34 cellular contexts compared by ENCODE assay signal in genomic region chr22:21915624-21916308, GRCh38.
"Had no signal": no experiment of that assay in that cellular context is flagged by ENCODE, and none has a peak within 500 bp of the region (broad histone marks: within the 10 kb centered on the region; RNA-seq: fewer than 3 reads in every experiment).

No MANE protein-coding gene starts in this region.

- DNase-seq: activated CD4-positive, alpha-beta memory T cell treated with anti-CD3 and anti-CD28 coated beads, Interleukin-2, amount 10 ng/mL, durations not matched to agents 7 days and 5 days; activated CD4-positive, alpha-beta T cell treated with anti-CD3 and anti-CD28 coated beads for 1 hour; activated CD4-positive, alpha-beta T cell treated with anti-CD3 and anti-CD28 coated beads for 48 hours; activated CD4-positive, CD25-positive, alpha-beta regulatory T cell; activated CD8-positive, alpha-beta memory T cell treated with anti-CD3 and anti-CD28 coated beads for 24 hours; activated CD8-positive, alpha-beta memory T cell treated with anti-CD3 and anti-CD28 coated beads, Interleukin-2, amount 10 ng/mL, durations not matched to agents 7 days and 5 days; activated CD8-positive, alpha-beta memory T cell treated with anti-CD3 and anti-CD28 coated beads, Interleukin-2, amount 50 U/mL, for 48 hours; activated effector memory CD4-positive, alpha-beta T cell treated with anti-CD3 and anti-CD28 coated beads, Interleukin-2, amount 50 U/mL, for 16 hours; activated naive CD4-positive, alpha-beta T cell; activated T-cell treated with anti-CD3 and anti-CD28 coated beads, Interleukin-2, amount 50 U/mL, for 72 hours; amniotic stem cell; brain microvascular endothelial cell; central memory CD4-positive, alpha-beta T cell; MM.1S; MV-4-11; NCI-H1092; NCI-H1436 treated with DMSO at 0.1 percent for 48 hours; NCI-H1694 treated with DMSO at 0.1 percent for 48 hours; NCI-H2029; NCI-H2107; NCI-H2171; NCI-H510A; NCI-H526; NCI-H748 treated with DMSO at 0.1 percent for 48 hours; NK-92 treated with Interleukin-12 subunit alpha and Interleukin-12 subunit beta, amount 100 ng/mL, for 24 hours; PC-3; Peyer's patch; RPMI8226; SIG-M5; T1000; WERI-Rb-1 had no signal

- H3K9me3 ChIP-seq: Peyer's patch had no signal

- H3K27ac ChIP-seq: brain microvascular endothelial cell, KMS-11, Peyer's patch, WERI-Rb-1 had no signal

- H3K9ac ChIP-seq: KMS-11 had no signal

- H3K36me3 ChIP-seq: brain microvascular endothelial cell, WERI-Rb-1 had no signal

- H3K4me2 ChIP-seq: KMS-11 had no signal

- ATAC-seq: activated CD8-positive, alpha-beta memory T cell treated with anti-CD3 and anti-CD28 coated beads, Interleukin-2, amount 10 ng/mL, durations not matched to agents 7 days and 5 days; activated naive CD4-positive, alpha-beta T cell treated with anti-CD3 and anti-CD28 coated beads, Interleukin-2, amount 50 U/mL, for 72 hours; activated T-cell treated with anti-CD3 and anti-CD28 coated beads, Interleukin-2, amount 50 U/mL, for 72 hours; activated T-helper 17 cell treated with anti-CD3 and anti-CD28 coated beads, Interleukin-2, amount 50 U/mL, for 72 hours; PC-3 had no signal

- H3K4me3 ChIP-seq: Peyer's patch had no signal

- H3K27me3 ChIP-seq: brain microvascular endothelial cell, Peyer's patch had no signal
